11 cellular contexts compared by ENCODE assay signal in the genomic region with DNA sequence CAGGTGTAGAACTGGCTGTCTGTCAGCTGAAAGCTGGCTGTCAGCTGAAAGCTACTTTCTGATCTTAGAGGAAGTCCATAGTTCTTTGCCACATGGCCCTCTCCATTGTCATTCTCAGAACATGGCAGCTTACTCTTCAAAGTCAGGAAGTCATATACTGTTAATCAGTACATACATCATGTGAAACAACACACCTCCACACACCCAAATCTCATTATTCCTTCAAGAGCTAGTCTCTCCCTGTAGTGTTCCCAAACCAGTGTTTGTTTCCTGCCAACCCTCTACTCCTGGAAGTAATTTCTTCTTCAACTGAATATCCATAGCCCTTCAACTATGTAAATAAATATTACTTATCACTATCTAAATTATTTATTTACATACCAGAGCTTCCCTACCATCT. TPM values are rescaled to one million over a fixed set of nuclear protein-coding genes. Genes with fewer than 3 reads are reported as not detected.
"Had no signal": no experiment of that assay in that cellular context is flagged by ENCODE, and none has a peak within 500 bp of the region (broad histone marks: within the 10 kb centered on the region; RNA-seq: fewer than 3 reads in every experiment).

No MANE protein-coding gene starts in this region.

- H3K4me2 ChIP-seq: GM23338 had no signal

- H3K9ac ChIP-seq: GM23248 had no signal

- ATAC-seq: GM23338, HCT116 had no signal

- H3K4me1 ChIP-seq: HAP-1 had no signal

- DNase-seq: GM23248, GOT3, H7, H9, HCEC 1CT, HFFc6 had no signal

- H3K9me3 ChIP-seq: HAP-1 had no signal

- H3K36me3 ChIP-seq: HAP-1 had no signal

- H3K27ac ChIP-seq: GM23248 had no signal

- H2AFZ ChIP-seq: GM23248, GM23338 had no signal

- H3K4me3 ChIP-seq: GM23248, GM23338, HAP-1 had no signal

RNA-seq across cellular contexts. Expression of a gene that starts 58.9 kb away (rescaled TPM):
- total RNA-seq: GM23248, GM23338, H1, H4, H7, H9, HFFc6 had no signal
- polyA plus RNA-seq: GM23248, GM23338, H1 had no signal
